Comparison of ENCODE assay signal across 19 cellular contexts in genomic region chr7:151199196-151199874, GRCh38. TPM values are rescaled to one million over a fixed set of nuclear protein-coding genes. Genes with fewer than 3 reads are reported as not detected.
A peak's percentile ranks its signal among the peaks of the same experiment; 100 is the strongest.
DNase-seq lines count a peak whose midpoint lies in the region; ATAC-seq and TF ChIP-seq lines count a peak whose summit lies in the region.
"Had no signal": no experiment of that assay in that cellular context is flagged by ENCODE, and none has a peak within 500 bp of the region (broad histone marks: within the 10 kb centered on the region; RNA-seq: fewer than 3 reads in every experiment).

No MANE protein-coding gene starts in this region.

- H3K4me2 ChIP-seq in neural progenitor cell, result peak overlapping the region; percentile 49
- H3K4me2 ChIP-seq: BLaER1 treated with 17β-estradiol and CSF1 and Interleukin-3, amounts not matched to agents 10 nM and 100 nM; KMS-11; SK-N-SH had no signal

- no peaks in the 10 kb centered on the region for H3F3A ChIP-seq in neural progenitor cell (ENCODE audit: low read depth)

- CTCF ChIA-PET in HEK293 (lab: Yijun Ruan, JAX), result no interaction called here

- no peak overlapping the region for H3K9ac ChIP-seq in neural progenitor cell
- H3K9ac ChIP-seq: BLaER1 treated with 17β-estradiol and CSF1 and Interleukin-3, amounts not matched to agents 10 nM and 100 nM; KMS-11; SK-N-SH had no signal

- no peak for ATAC-seq in GM18868 (IDR thresholded peaks at IDR 0.05; ENCODE audit: unreplicated experiment)
- ATAC-seq: naive thymus-derived CD4-positive, alpha-beta T cell had no signal

- no peaks in the 10 kb centered on the region for H3K36me3 Mint-ChIP-seq in brain
- no peaks in the 10 kb centered on the region for H3K36me3 Mint-ChIP-seq in neural progenitor cell
- H3K36me3 Mint-ChIP-seq: naive thymus-derived CD4-positive, alpha-beta T cell had no signal

- H3K4me3 Mint-ChIP-seq in brain, result peak overlapping the region in 2 of 5 experiments; percentile 61 to 63
- H3K4me3 Mint-ChIP-seq in neural progenitor cell, result no peak overlapping the region
- H3K4me3 Mint-ChIP-seq: activated CD4-positive, alpha-beta memory T cell treated with anti-CD3 and anti-CD28 coated beads, Interleukin-2, amount 10 ng/mL, durations not matched to agents 7 days and 5 days; activated T-helper 1 cell treated with anti-CD3 and anti-CD28 coated beads, Interleukin-12 subunit alpha, Interleukin-12 subunit beta, Interleukin-2, Interleukin-4 antibody, amounts not matched to agents 30 ng/mL and 10 ng/mL and 1 ng/mL, durations not matched to agents 14 hours and 24 hours and 36 hours; naive thymus-derived CD4-positive, alpha-beta T cell had no signal

- peaks cover 24% of the 10 kb centered on the region for H3K27me3 Mint-ChIP-seq in brain
- H3K27me3 Mint-ChIP-seq in neural progenitor cell (ENCODE audit: insufficient read depth, low read depth), result peaks cover 2% of the 10 kb centered on the region

- H3K9me3 Mint-ChIP-seq in brain (no peaks in the 10 kb centered on the region), neural progenitor cell (peaks cover 2% of the 10 kb centered on the region)
- H3K9me3 Mint-ChIP-seq: activated CD4-positive, alpha-beta memory T cell treated with anti-CD3 and anti-CD28 coated beads, Interleukin-2, amount 10 ng/mL, durations not matched to agents 7 days and 5 days; activated T-helper 1 cell treated with anti-CD3 and anti-CD28 coated beads, Interleukin-12 subunit alpha, Interleukin-12 subunit beta, Interleukin-2, Interleukin-4 antibody, amounts not matched to agents 30 ng/mL and 10 ng/mL and 1 ng/mL, durations not matched to agents 14 hours and 24 hours and 36 hours; naive thymus-derived CD4-positive, alpha-beta T cell had no signal

- peaks cover 16% of the 10 kb centered on the region for H3K27me3 ChIP-seq in neural progenitor cell

- TF ChIP-seq CTCF in HEK293 (tag by site-specific recombination; IDR thresholded peaks at IDR 0.05) (no peak), brain (conservative IDR thresholded peaks at IDR 0.05) (no peak), neural progenitor cell (IDR thresholded peaks at IDR 0.05) (no peak)

- peaks cover 14% of the 10 kb centered on the region for H3K4me1 Mint-ChIP-seq in brain
- H3K4me1 Mint-ChIP-seq in neural progenitor cell, result no peaks in the 10 kb centered on the region

- H4K20me1 ChIP-seq in neural progenitor cell (ENCODE audit: low read depth), result no peaks in the 10 kb centered on the region

- H3K9me3 ChIP-seq in HEK293 (ENCODE audit: control insufficient read depth, insufficient read depth, low read depth, low read length) (no peaks in the 10 kb centered on the region), neural progenitor cell (ENCODE audit: low read depth) (no peaks in the 10 kb centered on the region)
- H3K9me3 ChIP-seq: BLaER1 treated with 17β-estradiol and CSF1 and Interleukin-3, amounts not matched to agents 10 nM and 100 nM; prostate gland; SK-N-SH; stomach had no signal

- H3K36me3 ChIP-seq in HEK293 (ENCODE audit: control insufficient read depth in 2 of 2, insufficient read depth in 1 of 2, low read length in 2 of 2), result no peaks in the 10 kb centered on the region
- no peaks in the 10 kb centered on the region for H3K36me3 ChIP-seq in neural progenitor cell
- H3K36me3 ChIP-seq: BLaER1 treated with 17β-estradiol and CSF1 and Interleukin-3, amounts not matched to agents 10 nM and 100 nM; prostate gland; stomach had no signal

- H3K27ac ChIP-seq in HEK293 (ENCODE audit: extremely low read depth, low read depth, low read length) (no peak overlapping the region), neural progenitor cell (no peak overlapping the region)
- H3K27ac ChIP-seq: BLaER1 treated with 17β-estradiol and CSF1 and Interleukin-3, amounts not matched to agents 10 nM and 100 nM; KMS-11; prostate gland; stomach had no signal

- H3K4me1 ChIP-seq in HEK293 (ENCODE audit: control insufficient read depth, insufficient read depth, low read length), result no peaks in the 10 kb centered on the region
- H3K4me1 ChIP-seq in neural progenitor cell, result peaks cover 11% of the 10 kb centered on the region
- H3K4me1 ChIP-seq: prostate gland had no signal

- no peak overlapping the region for H3K4me3 ChIP-seq in HEK293 (ENCODE audit: low read depth, low read length)
- H3K4me3 ChIP-seq in neural progenitor cell, result no peak overlapping the region
- H3K4me3 ChIP-seq: BLaER1 treated with 17β-estradiol and CSF1 and Interleukin-3, amounts not matched to agents 10 nM and 100 nM; prostate gland; stomach had no signal

- peak overlapping the region in 4 of 5 experiments; percentile 24 to 94 (median 62) for H3K27ac Mint-ChIP-seq in brain
- peak overlapping the region; percentile 55 for H3K27ac Mint-ChIP-seq in neural progenitor cell
- H3K27ac Mint-ChIP-seq: activated CD4-positive, alpha-beta memory T cell treated with anti-CD3 and anti-CD28 coated beads, Interleukin-2, amount 10 ng/mL, durations not matched to agents 7 days and 5 days; activated T-helper 1 cell treated with anti-CD3 and anti-CD28 coated beads, Interleukin-12 subunit alpha, Interleukin-12 subunit beta, Interleukin-2, Interleukin-4 antibody, amounts not matched to agents 30 ng/mL and 10 ng/mL and 1 ng/mL, durations not matched to agents 14 hours and 24 hours and 36 hours; naive thymus-derived CD4-positive, alpha-beta T cell had no signal

- peak overlapping the region; percentile 93 for H2AFZ ChIP-seq in neural progenitor cell (replicated peaks)

- DNase-seq in NCI-H2107 (lab: John Stamatoyannopoulos, UW), result peak; percentile 34
- DNase-seq in neural progenitor cell (ENCODE audit: low spot score), result peak; percentile 52
- DNase-seq in NK-92 treated with Interleukin-12 subunit alpha and Interleukin-12 subunit beta, amount 100 ng/mL, for 24 hours (lab: John Stamatoyannopoulos, UW), result no peak
- no peak for DNase-seq in stimulated activated CD4-positive, alpha-beta T cell treated with anti-CD3 and anti-CD28 coated beads, Interleukin-4, amount 100 ng/mL, for 24 hours
- DNase-seq: activated CD4-positive, alpha-beta memory T cell treated with anti-CD3 and anti-CD28 coated beads, Interleukin-2, amount 10 ng/mL, durations not matched to agents 7 days and 5 days; amniotic stem cell; naive thymus-derived CD4-positive, alpha-beta T cell; NCI-H1930; stomach had no signal

- no peaks in the 10 kb centered on the region for H3K79me2 ChIP-seq in neural progenitor cell (ENCODE audit: low read depth)

- POLR2A ChIA-PET in HEK293 (lab: Yijun Ruan, JAX), result no interaction called here

TF ChIP-seq in HEK293, 187 proteins besides CTCF, POLR2A, EP300 and RAD21:
- TF ChIP-seq KLF17 (tag by site-specific recombination; IDR thresholded peaks at IDR 0.05) (no peak), GLIS2 (tag by site-specific recombination; IDR thresholded peaks at IDR 0.05) (peak; percentile 31; the same call in 1 of the 2 replicates)

RNA-seq across cellular contexts. Expression of gene H2BK1, which starts 11.0 kb away (rescaled TPM):
- polyA plus RNA-seq in brain (ENCODE audit: insufficient read depth, low read depth, low replicate concordance), result not detected
- not detected in 2 replicates for total RNA-seq in neural progenitor cell (ENCODE audit: low replicate concordance)
- total RNA-seq: activated CD4-positive, alpha-beta memory T cell treated with anti-CD3 and anti-CD28 coated beads, Interleukin-2, amount 10 ng/mL, durations not matched to agents 7 days and 5 days; activated T-helper 1 cell treated with anti-CD3 and anti-CD28 coated beads, Interleukin-12 subunit alpha, Interleukin-12 subunit beta, Interleukin-2, Interleukin-4 antibody, amounts not matched to agents 30 ng/mL and 10 ng/mL and 1 ng/mL, durations not matched to agents 14 hours and 24 hours and 36 hours; dermis microvascular lymphatic vessel endothelial cell; liver; stomach had no signal
- polyA plus RNA-seq: liver; naive thymus-derived CD4-positive, alpha-beta T cell; SK-N-SH; stomach had no signal

RNA-seq across cellular contexts. Expression of gene ASB10, which starts 12.3 kb away (rescaled TPM):
- polyA plus RNA-seq in brain (ENCODE audit: insufficient read depth, low read depth, low replicate concordance), result not detected
- total RNA-seq in neural progenitor cell (ENCODE audit: low replicate concordance), result not detected in 2 replicates
- total RNA-seq: activated CD4-positive, alpha-beta memory T cell treated with anti-CD3 and anti-CD28 coated beads, Interleukin-2, amount 10 ng/mL, durations not matched to agents 7 days and 5 days; activated T-helper 1 cell treated with anti-CD3 and anti-CD28 coated beads, Interleukin-12 subunit alpha, Interleukin-12 subunit beta, Interleukin-2, Interleukin-4 antibody, amounts not matched to agents 30 ng/mL and 10 ng/mL and 1 ng/mL, durations not matched to agents 14 hours and 24 hours and 36 hours; dermis microvascular lymphatic vessel endothelial cell; liver; naive thymus-derived CD4-positive, alpha-beta T cell; prostate gland; stomach had no signal
- polyA plus RNA-seq: liver; naive thymus-derived CD4-positive, alpha-beta T cell; SK-N-SH had no signal

RNA-seq across cellular contexts. Expression of gene ABCF2, which starts 27.7 kb away (rescaled TPM):
- 38.1 TPM for polyA plus RNA-seq in brain (ENCODE audit: insufficient read depth, low read depth, low replicate concordance)
- 31.3 and 40.7 TPM in 2 replicates for total RNA-seq in neural progenitor cell (ENCODE audit: low replicate concordance)

RNA-seq across cellular contexts. Expression of gene GBX1, which starts 31.8 kb away (rescaled TPM):
- polyA plus RNA-seq in brain (ENCODE audit: insufficient read depth, low read depth, low replicate concordance), result not detected
- not detected in 2 replicates for total RNA-seq in neural progenitor cell (ENCODE audit: low replicate concordance)
- total RNA-seq: activated CD4-positive, alpha-beta memory T cell treated with anti-CD3 and anti-CD28 coated beads, Interleukin-2, amount 10 ng/mL, durations not matched to agents 7 days and 5 days; activated T-helper 1 cell treated with anti-CD3 and anti-CD28 coated beads, Interleukin-12 subunit alpha, Interleukin-12 subunit beta, Interleukin-2, Interleukin-4 antibody, amounts not matched to agents 30 ng/mL and 10 ng/mL and 1 ng/mL, durations not matched to agents 14 hours and 24 hours and 36 hours; dermis microvascular lymphatic vessel endothelial cell; liver; naive thymus-derived CD4-positive, alpha-beta T cell; prostate gland; stomach had no signal
- polyA plus RNA-seq: liver; naive thymus-derived CD4-positive, alpha-beta T cell; SK-N-SH; stomach had no signal

RNA-seq across cellular contexts. Expression of gene CHPF2, which starts 32.9 kb away (rescaled TPM):
- 15.7 TPM for polyA plus RNA-seq in brain (ENCODE audit: insufficient read depth, low read depth, low replicate concordance)
- total RNA-seq in neural progenitor cell (ENCODE audit: low replicate concordance), result 8.8 and 18.3 TPM in 2 replicates

Comparison
In these comparisons a context has a peak if more than half of its experiments do, and no peak if none do; other contexts are left out.
1. DNase-seq: peak in NCI-H2107 (single experiment) and neural progenitor cell (single experiment); none in NK-92 treated with Interleukin-12 subunit alpha and Interleukin-12 subunit beta, amount 100 ng/mL, for 24 hours (single experiment) and stimulated activated CD4-positive, alpha-beta T cell treated with anti-CD3 and anti-CD28 coated beads, Interleukin-4, amount 100 ng/mL, for 24 hours (single experiment).